ENCODE assay signal across 27 cellular contexts in genomic region chr10:33805831-33806230, GRCh38.
"Had no signal": no experiment of that assay in that cellular context is flagged by ENCODE, and none has a peak within 500 bp of the region (broad histone marks: within the 10 kb centered on the region; RNA-seq: fewer than 3 reads in every experiment).

No MANE protein-coding gene starts in this region.

- DNase-seq: naive B cell; naive thymus-derived CD8-positive, alpha-beta T cell; pancreas; right cardiac atrium; spleen; stimulated activated CD4-positive, alpha-beta T cell treated with anti-CD3 and anti-CD28 coated beads, Interleukin-12 subunit alpha, Interleukin-12 subunit beta, amount 100 ng/mL, for 4 hours; stimulated activated CD4-positive, alpha-beta T cell treated with anti-CD3 and anti-CD28 coated beads, Interleukin-1b, Interleukin-23, amount 100 ng/mL, for 48 hours; stimulated activated CD4-positive, alpha-beta T cell treated with anti-CD3 and anti-CD28 coated beads, Interleukin-4, amount 100 ng/mL, for 1 hour; stimulated activated CD4-positive, alpha-beta T cell treated with anti-CD3 and anti-CD28 coated beads, Interleukin-4, amount 100 ng/mL, for 4 hours; stimulated activated CD8-positive, alpha-beta memory T cell treated with anti-CD3 and anti-CD28 coated beads, Interleukin-4, amount 100 ng/mL, for 48 hours; stimulated activated naive CD4-positive, alpha-beta T cell; stimulated activated naive CD8-positive, alpha-beta T cell treated with anti-CD3 and anti-CD28 coated beads, Interleukin-15, amount 100 ng/mL, for 72 hours; stimulated activated naive CD8-positive, alpha-beta T cell treated with anti-CD3 and anti-CD28 coated beads, Interleukin-15, Interleukin-2, amounts not matched to agents 100 U/mL and 50 U/mL, for 24 hours; substantia nigra; testis; tibial artery; transverse colon; upper lobe of right lung; uterus had no signal

- ATAC-seq: naive thymus-derived CD8-positive, alpha-beta T cell; natural killer cell treated with Interleukin-12 subunit alpha and Interleukin-12 subunit beta and Interleukin-15 and Interleukin-18, amount 100 ng/mL, for 72 hours; pancreas; right cardiac atrium; sciatic nerve; stimulated activated memory B cell treated with anti-CD40 and anti-IgM and Interleukin-4, amounts not matched to agents 10 μg/mL and 1 μg/mL and 100 μg/mL, for 72 hours; stimulated activated naive CD8-positive, alpha-beta T cell treated with anti-CD3 and anti-CD28 coated beads, Interleukin-15, amount 100 ng/mL, for 72 hours; stimulated activated naive CD8-positive, alpha-beta T cell treated with anti-CD3 and anti-CD28 coated beads, Interleukin-15, Interleukin-2, amounts not matched to agents 100 U/mL and 50 U/mL, for 24 hours; upper lobe of right lung had no signal

- H3K4me3 ChIP-seq: neural progenitor cell, pancreas, prostate gland, skin epidermis, smooth muscle cell, spleen, suprapubic skin, testis, tibial artery, transverse colon, upper lobe of right lung, uterus had no signal

- H3K27me3 ChIP-seq: neural progenitor cell, pancreas, spleen, suprapubic skin, testis, tibial artery, transverse colon, upper lobe of right lung, uterus had no signal

- H3K27ac ChIP-seq: neural progenitor cell, pancreas, prostate gland, skin epidermis, spleen, suprapubic skin, testis, tibial artery, transverse colon, upper lobe of right lung, uterus had no signal

- H3K36me3 ChIP-seq: neural progenitor cell, pancreas, prostate gland, spleen, suprapubic skin, tibial artery, transverse colon, upper lobe of right lung, uterus had no signal

- H3K4me1 ChIP-seq: pancreas, prostate gland, spleen, suprapubic skin, testis, transverse colon, upper lobe of right lung, uterus had no signal

- H3K9me3 ChIP-seq: pancreas, prostate gland, spleen, suprapubic skin, testis, tibial artery, transverse colon, upper lobe of right lung, uterus had no signal

- H3K9ac ChIP-seq: neural progenitor cell had no signal
